Comparison of ENCODE assay signal across 9 cellular contexts in the genomic region with DNA sequence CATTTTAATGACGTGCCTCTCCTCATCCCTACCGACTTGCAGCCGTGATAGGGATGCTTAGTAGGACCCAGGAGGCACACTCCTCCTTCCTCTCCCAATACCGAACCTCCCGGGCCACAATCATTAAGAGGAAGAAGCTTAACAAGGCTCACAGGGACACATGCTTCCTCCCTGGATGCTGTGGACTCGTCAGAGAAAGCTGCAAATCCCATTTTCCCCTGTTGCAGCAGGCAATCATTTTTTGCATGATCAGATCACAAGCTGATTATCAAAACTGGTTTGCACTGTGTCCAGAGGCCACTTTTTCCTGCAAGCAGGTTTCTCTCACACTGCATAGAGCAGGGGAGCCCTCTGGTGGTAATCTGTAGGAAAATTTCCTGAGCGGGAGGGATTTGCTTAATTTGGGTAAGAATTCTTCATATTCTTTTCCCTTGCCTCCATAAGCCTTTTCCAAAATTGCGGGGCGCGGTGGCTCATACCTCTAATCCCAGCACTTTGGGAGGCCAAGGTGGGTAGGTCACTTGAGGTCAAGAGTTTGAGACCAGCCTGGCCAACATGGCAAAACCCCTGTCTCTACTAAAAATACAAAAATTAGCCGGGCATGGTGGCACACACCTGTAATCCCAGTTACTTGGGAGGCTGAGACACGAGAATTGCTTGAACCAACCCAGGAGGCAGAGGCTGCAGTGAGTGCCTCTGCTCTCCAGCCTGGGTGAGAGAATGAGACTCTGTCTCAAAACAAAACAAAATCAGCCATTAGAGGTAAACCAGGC. TPM values are rescaled to one million over a fixed set of nuclear protein-coding genes. Genes with fewer than 3 reads are reported as not detected.
DNase-seq lines count a peak whose midpoint lies in the region; ATAC-seq lines count a peak whose summit lies in the region.
"Had no signal": no experiment of that assay in that cellular context is flagged by ENCODE, and none has a peak within 500 bp of the region (broad histone marks: within the 10 kb centered on the region; RNA-seq: fewer than 3 reads in every experiment).

No MANE protein-coding gene starts in this region.

- DNase-seq in DMS53 (lab: John Stamatoyannopoulos, UW): peak; percentile 86
- DNase-seq in NCI-H345 (lab: John Stamatoyannopoulos, UW): peak; percentile 62
- DNase-seq in activated CD4-positive, alpha-beta memory T cell treated with anti-CD3 and anti-CD28 coated beads for 36 hours: peak; percentile 48
- DNase-seq in mucosa of gallbladder (ENCODE audit: low spot score): peak; percentile 68
- peak in 35 of 49 donors; percentile 1 to 54 (median 30) for DNase-seq in substantia nigra (lab: John Stamatoyannopoulos, UW)

- H3K36me3 Mint-ChIP-seq in activated CD4-positive, alpha-beta memory T cell treated with anti-CD3 and anti-CD28 coated beads for 36 hours: no peaks in the 10 kb centered on the region
- H3K36me3 Mint-ChIP-seq: activated naive CD4-positive, alpha-beta T cell treated with anti-CD3 and anti-CD28 coated beads, Interleukin-2, amount 50 U/mL, for 24 hours had no signal

- CTCF ChIA-PET in activated CD4-positive, alpha-beta memory T cell treated with anti-CD3 and anti-CD28 coated beads for 36 hours (lab: Charles Lee): interaction anchor here (0.7 to 2.3 kb wide), 14 partner anchors 11 to 270 kb away, joined by 3 to 24 read pairs (median 5); no protein-coding TSS in a partner anchor

- POLR2A ChIA-PET in activated CD4-positive, alpha-beta memory T cell treated with anti-CD3 and anti-CD28 coated beads for 36 hours (lab: Charles Lee): no interaction called here

- H3K9me3 Mint-ChIP-seq in activated CD4-positive, alpha-beta memory T cell treated with anti-CD3 and anti-CD28 coated beads for 36 hours: no peaks in the 10 kb centered on the region
- H3K9me3 Mint-ChIP-seq: activated naive CD4-positive, alpha-beta T cell treated with anti-CD3 and anti-CD28 coated beads, Interleukin-2, amount 50 U/mL, for 24 hours had no signal

- no peak overlapping the region for H3K4me3 Mint-ChIP-seq in activated CD4-positive, alpha-beta memory T cell treated with anti-CD3 and anti-CD28 coated beads for 36 hours
- H3K4me3 Mint-ChIP-seq: activated naive CD4-positive, alpha-beta T cell treated with anti-CD3 and anti-CD28 coated beads, Interleukin-2, amount 50 U/mL, for 24 hours had no signal

- peaks cover 10% of the 10 kb centered on the region for H3K27me3 Mint-ChIP-seq in activated CD4-positive, alpha-beta memory T cell treated with anti-CD3 and anti-CD28 coated beads for 36 hours

- ATAC-seq in HG02885 (IDR thresholded peaks at IDR 0.05; ENCODE audit: poor library complexity, unreplicated experiment) (peak; percentile 61), esophagus mucosa (peak; percentile 80), GM18861 (IDR thresholded peaks at IDR 0.05; ENCODE audit: unreplicated experiment) (no peak)

- intact Hi-C loops in activated CD4-positive, alpha-beta memory T cell treated with anti-CD3 and anti-CD28 coated beads for 36 hours (cut with micrococcal nuclease): loop anchor here (1.0 kb wide), 1 partner anchor 32 kb away; no protein-coding TSS in a partner anchor

- H3K4me1 Mint-ChIP-seq in activated CD4-positive, alpha-beta memory T cell treated with anti-CD3 and anti-CD28 coated beads for 36 hours (ENCODE audit: low read depth): no peaks in the 10 kb centered on the region
- H3K4me1 Mint-ChIP-seq: activated naive CD4-positive, alpha-beta T cell treated with anti-CD3 and anti-CD28 coated beads, Interleukin-2, amount 50 U/mL, for 24 hours had no signal

- no peak overlapping the region for H3K27ac Mint-ChIP-seq in activated CD4-positive, alpha-beta memory T cell treated with anti-CD3 and anti-CD28 coated beads for 36 hours
- H3K27ac Mint-ChIP-seq: activated naive CD4-positive, alpha-beta T cell treated with anti-CD3 and anti-CD28 coated beads, Interleukin-2, amount 50 U/mL, for 24 hours had no signal

- no peak overlapping the region for H3K27ac ChIP-seq in substantia nigra (ENCODE audit: low read depth, low read length, poor library complexity, severe bottlenecking)

RNA-seq across cellular contexts. Expression of a gene that starts 16.1 kb away (rescaled TPM):
- not detected for total RNA-seq in activated CD4-positive, alpha-beta memory T cell treated with anti-CD3 and anti-CD28 coated beads for 36 hours
- 1.1 TPM for total RNA-seq in esophagus mucosa
- total RNA-seq in mucosa of gallbladder: 0.83 TPM

Comparison
In these comparisons a context has a peak if more than half of its experiments do, and no peak if none do; other contexts are left out.
1. DNase-seq: peak in every context shown above with its lines; median percentile 86 in DMS53; 68 in mucosa of gallbladder; 62 in NCI-H345; 48 in activated CD4-positive, alpha-beta memory T cell treated with anti-CD3 and anti-CD28 coated beads for 36 hours; 30 in substantia nigra.